In the genomic region with DNA sequence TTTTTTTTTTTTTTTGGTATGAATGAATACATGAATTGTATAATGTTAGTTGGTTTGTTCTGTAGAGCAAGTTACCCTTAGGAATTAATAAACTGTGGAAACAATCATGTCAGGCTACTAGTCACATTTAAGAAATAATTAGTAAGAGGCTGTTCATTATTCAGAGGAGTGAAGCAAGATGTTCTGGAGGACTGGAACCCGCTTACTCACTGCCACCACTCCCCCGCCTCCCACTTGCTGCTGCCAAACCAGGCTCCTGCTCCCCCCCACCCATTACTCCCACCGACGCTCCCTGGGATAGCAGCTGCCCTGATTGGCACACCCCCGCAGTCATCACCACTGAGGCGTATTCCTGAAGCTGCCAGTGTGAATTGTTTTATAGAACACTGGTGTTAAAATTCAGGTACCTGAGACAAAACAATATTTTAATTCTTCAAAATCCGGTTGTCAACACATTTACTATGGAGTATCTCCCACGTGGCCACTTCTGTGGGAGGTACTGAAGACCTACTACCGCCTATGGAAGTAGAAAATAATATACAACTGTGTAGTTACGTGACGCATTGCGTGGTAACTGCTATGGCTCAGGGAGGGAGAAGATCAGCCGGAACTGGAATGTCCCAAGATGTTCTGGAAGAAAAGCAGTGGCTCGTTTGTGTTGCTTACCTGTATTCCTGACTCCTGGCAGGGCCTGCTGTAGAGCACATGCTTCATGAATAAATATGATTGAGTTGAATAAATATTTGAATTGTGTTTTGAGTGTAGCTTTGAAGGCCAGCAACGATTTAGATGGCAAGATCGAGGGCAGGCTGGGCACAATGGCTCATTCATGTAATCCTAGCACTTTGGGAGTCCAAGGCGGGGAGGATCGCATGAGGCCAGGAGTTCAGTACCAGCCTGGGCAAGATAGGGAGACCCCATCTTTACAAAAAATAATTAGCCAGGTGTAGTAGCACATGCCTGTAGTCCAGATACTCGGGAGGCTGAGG, we compare ENCODE assay signal across 8 cellular contexts. TPM values are rescaled to one million over a fixed set of nuclear protein-coding genes. Genes with fewer than 3 reads are reported as not detected.
DNase-seq lines count a peak whose midpoint lies in the region; ATAC-seq and TF ChIP-seq lines count a peak whose summit lies in the region.

No MANE protein-coding gene starts in this region.

- H3K9me3 ChIP-seq in left ventricle myocardium inferior (replicated peaks), result no peaks in the 10 kb centered on the region
- H3K9me3 ChIP-seq in heart right ventricle, result no peaks in the 10 kb centered on the region
- H3K9me3 ChIP-seq in tibial nerve, result no peaks in the 10 kb centered on the region

- no peak for TF ChIP-seq CTCF in left ventricle myocardium inferior (IDR thresholded peaks at IDR 0.05; ENCODE audit: borderline replicate concordance)
- no peak for TF ChIP-seq CTCF in heart right ventricle (IDR thresholded peaks at IDR 0.05)
- TF ChIP-seq CTCF in tibial nerve (IDR thresholded peaks at IDR 0.05), result no peak

- H3K36me3 Mint-ChIP-seq in activated naive CD8-positive, alpha-beta T cell treated with anti-CD3 and anti-CD28 coated beads, Interleukin-2, amount 50 U/mL, for 24 hours (ENCODE audit: low read depth), result peaks cover 27% of the 10 kb centered on the region

- no peaks in the 10 kb centered on the region for H3K9me3 Mint-ChIP-seq in activated naive CD8-positive, alpha-beta T cell treated with anti-CD3 and anti-CD28 coated beads, Interleukin-2, amount 50 U/mL, for 24 hours

- no peak for ATAC-seq in heart right ventricle
- ATAC-seq in activated naive CD8-positive, alpha-beta T cell treated with anti-CD3 and anti-CD28 coated beads, Interleukin-2, amount 50 U/mL, for 24 hours, result no peak
- no peak for ATAC-seq in GM18907 (IDR thresholded peaks at IDR 0.05; ENCODE audit: unreplicated experiment)

- H3K27ac ChIP-seq in left ventricle myocardium inferior (replicated peaks), result peak overlapping the region; percentile 96
- H3K27ac ChIP-seq in heart right ventricle, result peak overlapping the region in 1 of 10 donors; percentile 96
- H3K27ac ChIP-seq in tibial nerve, result peak overlapping the region; percentile 96 to 100 (median 98)

- intact Hi-C loops in left ventricle myocardium inferior (cut with micrococcal nuclease), result no loop called here
- intact Hi-C loops in heart right ventricle (cut with DNase I), result loop anchor here in 5 of 10 donors (5.0 to 10.0 kb wide), 3 partner anchors 60 to 65 kb away; partner anchors contain the start of gene ZNF507 (in 4 of the 5)

- TF ChIP-seq POLR2A in tibial nerve (IDR thresholded peaks at IDR 0.05), result no peak

- H3K4me3 Mint-ChIP-seq in activated naive CD8-positive, alpha-beta T cell treated with anti-CD3 and anti-CD28 coated beads, Interleukin-2, amount 50 U/mL, for 24 hours, result peak overlapping the region; percentile 84

- H3K27ac Mint-ChIP-seq in activated naive CD8-positive, alpha-beta T cell treated with anti-CD3 and anti-CD28 coated beads, Interleukin-2, amount 50 U/mL, for 24 hours, result peak overlapping the region; percentile 73

- H3K4me3 ChIP-seq in left ventricle myocardium inferior, result no peak overlapping the region
- peak overlapping the region in 5 of 10 donors; percentile 71 to 98 (median 88) for H3K4me3 ChIP-seq in heart right ventricle
- H3K4me3 ChIP-seq in tibial nerve, result peak overlapping the region in 1 of 4 donors; percentile 99

- DNase-seq in left ventricle myocardium inferior (no peak), heart right ventricle (no peak), iris pigment epithelial cell (ENCODE audit: low read depth) (peak; percentile 61), tibial nerve (ENCODE audit: low spot score in 2 of 2) (no peak), NCI-H345 treated with DMSO at 0.1 percent for 48 hours (lab: John Stamatoyannopoulos, UW; ENCODE audit: unreplicated experiment) (no peak), HPDE6-E6E7 (ENCODE audit: extremely low spot score) (no peak)
- DNase-seq in activated naive CD8-positive, alpha-beta T cell treated with anti-CD3 and anti-CD28 coated beads, Interleukin-2, amount 50 U/mL, for 24 hours, result no peak

- H3K4me1 Mint-ChIP-seq in activated naive CD8-positive, alpha-beta T cell treated with anti-CD3 and anti-CD28 coated beads, Interleukin-2, amount 50 U/mL, for 24 hours, result peaks cover 21% of the 10 kb centered on the region

- H3K4me1 ChIP-seq in left ventricle myocardium inferior (peaks cover 27% of the 10 kb centered on the region), heart right ventricle (peaks cover 0 to 25% (median 15%) of the 10 kb centered on the region in 9 donors), tibial nerve (peaks cover 0 to 34% (median 15%) of the 10 kb centered on the region in 4 donors)

- TF ChIP-seq EP300 in tibial nerve (IDR thresholded peaks at IDR 0.05), result no peak

- H3K27me3 Mint-ChIP-seq in activated naive CD8-positive, alpha-beta T cell treated with anti-CD3 and anti-CD28 coated beads, Interleukin-2, amount 50 U/mL, for 24 hours, result no peaks in the 10 kb centered on the region

- H3K27me3 ChIP-seq in left ventricle myocardium inferior (ENCODE audit: low read depth) (no peaks in the 10 kb centered on the region), heart right ventricle (peaks cover 0 to 2% (median 0%) of the 10 kb centered on the region in 7 donors), tibial nerve (no peaks in the 10 kb centered on the region)

- peaks cover 32% of the 10 kb centered on the region for H3K36me3 ChIP-seq in left ventricle myocardium inferior
- H3K36me3 ChIP-seq in heart right ventricle, result peaks cover 0 to 44% (median 13%) of the 10 kb centered on the region in 9 donors
- H3K36me3 ChIP-seq in tibial nerve, result peaks cover 0 to 37% (median 7%) of the 10 kb centered on the region in 3 donors

- 75 to 81% methylated on average over 19 of the region's 19 CpGs for WGBS in heart right ventricle, 2 donors
- WGBS in tibial nerve, 2 donors, result 59 to 63% methylated on average over 19 of the region's 19 CpGs

RNA-seq across cellular contexts. Expression of gene DPY19L3, which starts 1.7 kb away (rescaled TPM):
- total RNA-seq in left ventricle myocardium inferior (5.2 TPM), heart right ventricle (10 to 100 TPM in 1 of 10 donors, 1 to 10 TPM in 9; 3.2 to 11.8 (median 4.7) TPM), tibial nerve (10 to 100 TPM; 19.4 to 95.7 (median 39.6) TPM)
- polyA plus RNA-seq in heart right ventricle, result 1 to 10 TPM; 2.9 to 3.5 TPM
